ENCODE assay signal across 14 cellular contexts in genomic region chr14:103372017-103372416, GRCh38. TPM values are rescaled to one million over a fixed set of nuclear protein-coding genes. Genes with fewer than 3 reads are reported as not detected.
A peak's percentile ranks its signal among the peaks of the same experiment; 100 is the strongest.
DNase-seq lines count a peak whose midpoint lies in the region; ATAC-seq, FAIRE-seq and TF ChIP-seq lines count a peak whose summit lies in the region.
"Had no signal": no experiment of that assay in that cellular context is flagged by ENCODE, and none has a peak within 500 bp of the region (broad histone marks: within the 10 kb centered on the region; RNA-seq: fewer than 3 reads in every experiment).

No MANE protein-coding gene starts in this region.

- dilution Hi-C loops in endothelial cell of umbilical vein (cut with MboI; ENCODE audit: extremely low pct_ligation_motif_present, low sequenced_read_pairs), result no loop called here

- CTCF ChIA-PET in HCT116 (lab: Charles Lee), result interaction anchor here (1.3 kb wide), 1 partner anchor 19 kb away, joined by 7 read pairs; no protein-coding TSS in a partner anchor
- CTCF ChIA-PET in endothelial cell of umbilical vein (lab: Charles Lee), result interaction anchor here (2.5 kb wide), 1 partner anchor 19 kb away, joined by 13 read pairs; no protein-coding TSS in a partner anchor

- peak; percentile 28 for FAIRE-seq in endothelial cell of umbilical vein (lab: Jason Lieb, UNC)

- H3K4me3 ChIP-seq in HCT116 (replicated peaks in 1 of 2; ENCODE audit: low read depth in 1 of 2, low read length in 2 of 2) (peak overlapping the region in 1 of 2 experiments; percentile 4; a peak in 1 of 4 replicates), RWPE2 (ENCODE audit: severe bottlenecking) (no peak overlapping the region), endothelial cell of umbilical vein (replicated peaks in 1 of 3; ENCODE audit: insufficient read depth in 1 of 3, low read depth in 1 of 3, low read length in 3 of 3) (no peak overlapping the region), osteoblast (ENCODE audit: insufficient read depth, low read length) (no peak overlapping the region)
- H3K4me3 ChIP-seq: BLaER1, SK-N-MC had no signal

- ATAC-seq in HCT116 (no peak), RWPE2 (ENCODE audit: low read depth) (no peak), GM19328 (IDR thresholded peaks at IDR 0.05; ENCODE audit: unreplicated experiment) (no peak), GM21515 (IDR thresholded peaks at IDR 0.05; ENCODE audit: unreplicated experiment) (no peak)

- H3K79me2 ChIP-seq in HCT116 (ENCODE audit: insufficient read depth, low read length) (no peaks in the 10 kb centered on the region), endothelial cell of umbilical vein (ENCODE audit: control insufficient read depth, insufficient read depth, low read length) (no peaks in the 10 kb centered on the region), osteoblast (ENCODE audit: insufficient read depth, low read length) (no peaks in the 10 kb centered on the region)

- intact Hi-C loops in HCT116 (cut with micrococcal nuclease), result no loop called here
- intact Hi-C loops in endothelial cell of umbilical vein (cut with micrococcal nuclease), result loop anchor here (1.0 kb wide), 1 partner anchor 13 kb away; the partner anchor contains the start of gene MARK3

- H3K9me3 ChIP-seq in HCT116 (ENCODE audit: control insufficient read depth in 1 of 2, insufficient read depth in 1 of 2, low read depth in 1 of 2, low read length in 2 of 2), result no peaks in the 10 kb centered on the region
- H3K9me3 ChIP-seq in RWPE2 (ENCODE audit: severe bottlenecking), result no peaks in the 10 kb centered on the region
- no peaks in the 10 kb centered on the region for H3K9me3 ChIP-seq in endothelial cell of umbilical vein (replicated peaks; ENCODE audit: control insufficient read depth, insufficient read depth, low read length)
- no peaks in the 10 kb centered on the region for H3K9me3 ChIP-seq in osteoblast (ENCODE audit: low read depth, low read length)
- H3K9me3 ChIP-seq: BLaER1 had no signal

- BruUV-seq in HCT116 (replicated peaks; lab: Mats Ljungman, UMichigan), result no TSS peak
- no TSS peak for BruUV-seq in endothelial cell of umbilical vein (replicated peaks; lab: Mats Ljungman, UMichigan)

- TF ChIP-seq CTCF in HCT116 (IDR thresholded peaks at IDR 0.05 in 2 of 3, conservative IDR thresholded peaks at IDR 0.05 in 1 of 3; ENCODE audit: borderline replicate concordance in 1 of 3, insufficient read depth in 1 of 3, low read depth in 2 of 3, low read length in 2 of 3) (no peak), RWPE2 (IDR thresholded peaks at IDR 0.05; ENCODE audit: poor library complexity, severe bottlenecking) (no peak), endothelial cell of umbilical vein (IDR thresholded peaks at IDR 0.05; ENCODE audit: extremely low read depth in 1 of 2, insufficient read depth in 1 of 2, low read depth in 1 of 2, low read length in 2 of 2) (no peak), osteoblast (IDR thresholded peaks at IDR 0.05; ENCODE audit: extremely low read depth, low read depth, low read length) (no peak)

- H3K36me3 ChIP-seq in HCT116 (ENCODE audit: control insufficient read depth in 1 of 2, insufficient read depth in 2 of 2, low read length in 2 of 2) (no peaks in the 10 kb centered on the region), RWPE2 (ENCODE audit: low read depth) (no peaks in the 10 kb centered on the region), endothelial cell of umbilical vein (ENCODE audit: control insufficient read depth in 2 of 2, extremely low read depth in 1 of 2, insufficient read depth in 2 of 2, low read length in 2 of 2) (no peaks in the 10 kb centered on the region), osteoblast (ENCODE audit: insufficient read depth, low read length) (no peaks in the 10 kb centered on the region)
- H3K36me3 ChIP-seq: BLaER1 had no signal

- POLR2A ChIA-PET in HCT116 (lab: Charles Lee) (interaction anchor here (0.7 to 1.5 kb wide), 3 partner anchors 31 to 1067 kb away, joined by 3 to 6 read pairs (median 4); partner anchors contain the start of genes EIF5 and MOK), endothelial cell of umbilical vein (lab: Charles Lee) (interaction anchor here (0.6 to 1.1 kb wide), 3 partner anchors 17 to 38 kb away, joined by 3 to 9 read pairs (median 7); partner anchors contain the start of gene EIF5)

- H3K27me3 ChIP-seq in HCT116 (ENCODE audit: insufficient read depth, low read length) (no peaks in the 10 kb centered on the region), RWPE2 (ENCODE audit: insufficient read depth, poor library complexity, severe bottlenecking) (no peaks in the 10 kb centered on the region), endothelial cell of umbilical vein (ENCODE audit: control insufficient read depth in 2 of 2, insufficient read depth in 2 of 2, low read length in 2 of 2) (no peaks in the 10 kb centered on the region), osteoblast (ENCODE audit: insufficient read depth, low read length) (no peaks in the 10 kb centered on the region)
- H3K27me3 ChIP-seq: BLaER1 had no signal

- H3K27ac ChIP-seq in HCT116 (ENCODE audit: low read depth, low read length) (no peak overlapping the region), RWPE2 (ENCODE audit: poor library complexity, severe bottlenecking) (peak overlapping the region; percentile 66), endothelial cell of umbilical vein (ENCODE audit: insufficient read depth, low read depth, low read length) (peak overlapping the region; percentile 1), osteoblast (ENCODE audit: low read depth, low read length) (peak overlapping the region; percentile 82)
- H3K27ac ChIP-seq: BLaER1, SK-N-MC had no signal

- H3K9me1 ChIP-seq in endothelial cell of umbilical vein (replicated peaks; ENCODE audit: control insufficient read depth, extremely low read depth, insufficient read depth, low read length), result no peaks in the 10 kb centered on the region

- H2AFZ ChIP-seq in HCT116 (ENCODE audit: low read depth, low read length, poor library complexity, severe bottlenecking), result no peak overlapping the region
- H2AFZ ChIP-seq in endothelial cell of umbilical vein (ENCODE audit: low read depth, low read length), result no peak overlapping the region
- H2AFZ ChIP-seq in osteoblast (ENCODE audit: low read length), result no peak overlapping the region

- H3K9me2 ChIP-seq in HCT116 (ENCODE audit: insufficient read depth), result no peaks in the 10 kb centered on the region

- H3K4me1 ChIP-seq in HCT116 (ENCODE audit: control insufficient read depth in 1 of 2, insufficient read depth in 2 of 2, low read length in 2 of 2) (peaks cover 8 to 13% of the 10 kb centered on the region in 2 experiments), RWPE2 (ENCODE audit: insufficient read depth, poor library complexity, severe bottlenecking) (peaks cover 9% of the 10 kb centered on the region), endothelial cell of umbilical vein (ENCODE audit: control insufficient read depth, extremely low read depth, insufficient read depth, low read length) (peaks cover 4% of the 10 kb centered on the region), osteoblast (ENCODE audit: insufficient read depth, low read length) (peaks cover 9% of the 10 kb centered on the region)
- H3K4me1 ChIP-seq: BLaER1 had no signal

- TF ChIP-seq POLR2A in HCT116 (IDR thresholded peaks at IDR 0.05; ENCODE audit: borderline replicate concordance, extremely low read depth, insufficient read depth, insufficient read length) (no peak), endothelial cell of umbilical vein (IDR thresholded peaks at IDR 0.05; ENCODE audit: low read depth, low read length) (no peak)

- no peak for TF ChIP-seq RAD21 in HCT116 (IDR thresholded peaks at IDR 0.05; ENCODE audit: low read depth)

- RAD21 ChIA-PET in HCT116 (lab: Charles Lee; ENCODE audit: low non-redundant PET in 1 of 2, low total read pairs in 2 of 2, uncharacterized antibody in 2 of 2, unreplicated experiment in 2 of 2), result no interaction called here

- H3K4me2 ChIP-seq in HCT116 (ENCODE audit: low read length) (peak overlapping the region; percentile 50), endothelial cell of umbilical vein (ENCODE audit: insufficient read depth, low read length) (no peak overlapping the region), osteoblast (ENCODE audit: insufficient read depth, low read length) (peak overlapping the region; percentile 26)
- H3K4me2 ChIP-seq: BLaER1 had no signal

- 0 out of 2 replicates have a peak overlapping the region, but pooled peaks have one; percentile 1 for H3K9ac ChIP-seq in HCT116 (ENCODE audit: low read length)
- no peak overlapping the region for H3K9ac ChIP-seq in endothelial cell of umbilical vein (replicated peaks; ENCODE audit: extremely low read depth, insufficient read depth, low read length)
- H3K9ac ChIP-seq: BLaER1 had no signal

- no peak for DNase-seq in HCT116 (ENCODE audit: low read depth, low spot score)
- no peak for DNase-seq in RWPE2 (ENCODE audit: low spot score)
- no peak for DNase-seq in endothelial cell of umbilical vein (ENCODE audit: low read depth, low spot score)
- no peak for DNase-seq in osteoblast (ENCODE audit: insufficient read length, low spot score, missing footprints)
- DNase-seq in DMS79 (lab: John Stamatoyannopoulos, UW), result no peak
- no peak for DNase-seq in activated CD4-positive, alpha-beta T cell treated with anti-CD3 and anti-CD28 coated beads for 4 hours
- DNase-seq: DMS 273 treated with DMSO at 0.1 percent for 48 hours, NCI-H1417 treated with DMSO at 0.1 percent for 48 hours, NCI-H2081, NCI-H526 had no signal

- H4K20me1 ChIP-seq in HCT116 (ENCODE audit: insufficient read depth) (no peaks in the 10 kb centered on the region), endothelial cell of umbilical vein (replicated peaks; ENCODE audit: control insufficient read depth, extremely low read depth, insufficient read depth, low read length) (no peaks in the 10 kb centered on the region), osteoblast (ENCODE audit: insufficient read depth, low read length) (no peaks in the 10 kb centered on the region)
- H4K20me1 ChIP-seq: BLaER1 had no signal

RNA-seq across cellular contexts. Expression of gene MARK3, which starts 13.2 kb away (rescaled TPM):
- total RNA-seq in HCT116 (2021; ENCODE audit: unreplicated experiment) (72.5 TPM), endothelial cell of umbilical vein (81.2 and 96.1 TPM in 2 replicates), osteoblast (101 and 108 TPM in 2 replicates)
- 58.5 and 65.3 TPM in 2 replicates for polyA plus RNA-seq in HCT116 (2012)
- polyA plus RNA-seq in endothelial cell of umbilical vein, result 43.7 and 46.6 TPM in 2 replicates
- polyA plus RNA-seq in endothelial cell of umbilical vein (2011; cell fraction: cytosol; rRNA removed), result 54.9 and 57.5 TPM in 2 replicates
- polyA plus RNA-seq in endothelial cell of umbilical vein (2011; cell fraction: nucleus; rRNA removed), result 201 and 218 TPM in 2 replicates
- polyA plus RNA-seq in endothelial cell of umbilical vein (2012), result 50.9 and 64.9 TPM in 2 replicates
- 61.0 and 63.8 TPM in 2 replicates for polyA minus RNA-seq in endothelial cell of umbilical vein
- polyA minus RNA-seq in endothelial cell of umbilical vein (2011; cell fraction: cytosol; rRNA and poly(A)+ RNA removed), result 62.7 TPM
- 106 and 157 TPM in 2 replicates for polyA minus RNA-seq in endothelial cell of umbilical vein (2011; cell fraction: nucleus; rRNA and poly(A)+ RNA removed)

RNA-seq across cellular contexts. Expression of gene EIF5, which starts 38.0 kb away (rescaled TPM):
- total RNA-seq in HCT116 (2021; ENCODE audit: unreplicated experiment) (238 TPM), endothelial cell of umbilical vein (294 and 313 TPM in 2 replicates), osteoblast (197 and 221 TPM in 2 replicates)
- 220 and 254 TPM in 2 replicates for polyA plus RNA-seq in HCT116 (2012)
- 145 and 175 TPM in 2 replicates for polyA plus RNA-seq in endothelial cell of umbilical vein
- 210 and 217 TPM in 2 replicates for polyA plus RNA-seq in endothelial cell of umbilical vein (2011; cell fraction: cytosol; rRNA removed)
- polyA plus RNA-seq in endothelial cell of umbilical vein (2011; cell fraction: nucleus; rRNA removed), result 287 and 322 TPM in 2 replicates
- 214 and 322 TPM in 2 replicates for polyA plus RNA-seq in endothelial cell of umbilical vein (2012)
- 137 and 162 TPM in 2 replicates for polyA minus RNA-seq in endothelial cell of umbilical vein
- polyA minus RNA-seq in endothelial cell of umbilical vein (2011; cell fraction: cytosol; rRNA and poly(A)+ RNA removed), result 125 TPM
- 236 and 271 TPM in 2 replicates for polyA minus RNA-seq in endothelial cell of umbilical vein (2011; cell fraction: nucleus; rRNA and poly(A)+ RNA removed)
